ENCODE assay signal across 11 cellular contexts in genomic region chr5:83538788-83539535, GRCh38.
DNase-seq lines count a peak whose midpoint lies in the region; ATAC-seq and TF ChIP-seq lines count a peak whose summit lies in the region.
"Had no signal": no experiment of that assay in that cellular context is flagged by ENCODE, and none has a peak within 500 bp of the region (broad histone marks: within the 10 kb centered on the region; RNA-seq: fewer than 3 reads in every experiment).

No MANE protein-coding gene starts in this region.

- H3K36me3 ChIP-seq in suprapubic skin = no peaks in the 10 kb centered on the region
- H3K36me3 ChIP-seq: right lobe of liver had no signal

- peaks cover 5% of the 10 kb centered on the region for H3K27me3 Mint-ChIP-seq in activated naive CD8-positive, alpha-beta T cell treated with anti-CD3 and anti-CD28 coated beads, Interleukin-2, amount 10 ng/mL, durations not matched to agents 7 days and 5 days
- H3K27me3 Mint-ChIP-seq in activated CD4-positive, alpha-beta memory T cell treated with anti-CD3 and anti-CD28 coated beads, Interleukin-2, amount 10 ng/mL, durations not matched to agents 7 days and 5 days = peaks cover 4% of the 10 kb centered on the region

- peaks cover 1% of the 10 kb centered on the region for H3K9me3 Mint-ChIP-seq in activated naive CD8-positive, alpha-beta T cell treated with anti-CD3 and anti-CD28 coated beads, Interleukin-2, amount 10 ng/mL, durations not matched to agents 7 days and 5 days
- no peaks in the 10 kb centered on the region for H3K9me3 Mint-ChIP-seq in activated CD4-positive, alpha-beta memory T cell treated with anti-CD3 and anti-CD28 coated beads, Interleukin-2, amount 10 ng/mL, durations not matched to agents 7 days and 5 days

- H3K27me3 ChIP-seq in suprapubic skin = no peaks in the 10 kb centered on the region
- H3K27me3 ChIP-seq: right lobe of liver had no signal

- H3K4me3 ChIP-seq in suprapubic skin = no peak overlapping the region
- H3K4me3 ChIP-seq: right lobe of liver had no signal

- H3K9me3 ChIP-seq in suprapubic skin = no peaks in the 10 kb centered on the region
- H3K9me3 ChIP-seq: right lobe of liver had no signal

- H3K4me1 ChIP-seq in suprapubic skin = no peaks in the 10 kb centered on the region
- H3K4me1 ChIP-seq: right lobe of liver had no signal

- CTCF ChIA-PET in activated CD4-positive, alpha-beta memory T cell treated with anti-CD3 and anti-CD28 coated beads, Interleukin-2, amount 10 ng/mL, durations not matched to agents 7 days and 5 days (lab: Charles Lee) = no interaction called here

- TF ChIP-seq CTCF in suprapubic skin (IDR thresholded peaks at IDR 0.05) = no peak

- no peak for TF ChIP-seq POLR2A in suprapubic skin (IDR thresholded peaks at IDR 0.05)

- H3K36me3 Mint-ChIP-seq in activated naive CD8-positive, alpha-beta T cell treated with anti-CD3 and anti-CD28 coated beads, Interleukin-2, amount 10 ng/mL, durations not matched to agents 7 days and 5 days = no peaks in the 10 kb centered on the region
- no peaks in the 10 kb centered on the region for H3K36me3 Mint-ChIP-seq in activated CD4-positive, alpha-beta memory T cell treated with anti-CD3 and anti-CD28 coated beads, Interleukin-2, amount 10 ng/mL, durations not matched to agents 7 days and 5 days (ENCODE audit: low read depth)

- H3K27ac Mint-ChIP-seq in activated naive CD8-positive, alpha-beta T cell treated with anti-CD3 and anti-CD28 coated beads, Interleukin-2, amount 10 ng/mL, durations not matched to agents 7 days and 5 days = peak overlapping the region; percentile 14
- H3K27ac Mint-ChIP-seq in activated CD4-positive, alpha-beta memory T cell treated with anti-CD3 and anti-CD28 coated beads, Interleukin-2, amount 10 ng/mL, durations not matched to agents 7 days and 5 days = no peak overlapping the region

- no peak for DNase-seq in activated naive CD8-positive, alpha-beta T cell treated with anti-CD3 and anti-CD28 coated beads, Interleukin-2, amount 10 ng/mL, durations not matched to agents 7 days and 5 days
- DNase-seq in NCI-H1092 (lab: John Stamatoyannopoulos, UW) = no peak
- no peak for DNase-seq in activated CD4-positive, alpha-beta memory T cell treated with anti-CD3 and anti-CD28 coated beads, Interleukin-2, amount 10 ng/mL, durations not matched to agents 7 days and 5 days
- no peak for DNase-seq in suprapubic skin (ENCODE audit: low spot score in 2 of 2)
- no peak for DNase-seq in activated naive CD4-positive, alpha-beta T cell treated with anti-CD3 and anti-CD28 coated beads, Interleukin-2, amount 50 U/mL, for 16 hours
- DNase-seq: activated T-cell treated with anti-CD3 and anti-CD28 coated beads, Interleukin-2, amount 50 U/mL, for 48 hours; left cardiac atrium; right lobe of liver had no signal

- no peak overlapping the region for H3K27ac ChIP-seq in suprapubic skin
- H3K27ac ChIP-seq: right lobe of liver had no signal

- peaks cover 6% of the 10 kb centered on the region for H3K4me1 Mint-ChIP-seq in activated naive CD8-positive, alpha-beta T cell treated with anti-CD3 and anti-CD28 coated beads, Interleukin-2, amount 10 ng/mL, durations not matched to agents 7 days and 5 days
- peaks cover 7% of the 10 kb centered on the region for H3K4me1 Mint-ChIP-seq in activated CD4-positive, alpha-beta memory T cell treated with anti-CD3 and anti-CD28 coated beads, Interleukin-2, amount 10 ng/mL, durations not matched to agents 7 days and 5 days

- TF ChIP-seq EP300 in suprapubic skin (IDR thresholded peaks at IDR 0.05) = no peak

- POLR2A ChIA-PET in activated naive CD8-positive, alpha-beta T cell treated with anti-CD3 and anti-CD28 coated beads, Interleukin-2, amount 10 ng/mL, durations not matched to agents 7 days and 5 days (lab: Charles Lee) = no interaction called here
- POLR2A ChIA-PET in activated CD4-positive, alpha-beta memory T cell treated with anti-CD3 and anti-CD28 coated beads, Interleukin-2, amount 10 ng/mL, durations not matched to agents 7 days and 5 days (lab: Charles Lee) = no interaction called here

- ATAC-seq in GM18861 (IDR thresholded peaks at IDR 0.05; ENCODE audit: unreplicated experiment) (peak; percentile 91), GM21529 (IDR thresholded peaks at IDR 0.05; ENCODE audit: unreplicated experiment) (peak; percentile 85), HG03280 (IDR thresholded peaks at IDR 0.05; ENCODE audit: unreplicated experiment) (peak; percentile 51)
- no peak for ATAC-seq in activated naive CD8-positive, alpha-beta T cell treated with anti-CD3 and anti-CD28 coated beads, Interleukin-2, amount 10 ng/mL, durations not matched to agents 7 days and 5 days (ENCODE audit: low read depth)

- peak overlapping the region; percentile 45 for H3K4me3 Mint-ChIP-seq in activated naive CD8-positive, alpha-beta T cell treated with anti-CD3 and anti-CD28 coated beads, Interleukin-2, amount 10 ng/mL, durations not matched to agents 7 days and 5 days
- H3K4me3 Mint-ChIP-seq in activated CD4-positive, alpha-beta memory T cell treated with anti-CD3 and anti-CD28 coated beads, Interleukin-2, amount 10 ng/mL, durations not matched to agents 7 days and 5 days = no peak overlapping the region

- 94% methylated on average over 4 of the region's 4 CpGs for WGBS in suprapubic skin
